ENCODE assay signal across 8 cellular contexts in genomic region chr20:25695532-25696383, GRCh38.
DNase-seq lines count a peak whose midpoint lies in the region; ATAC-seq lines count a peak whose summit lies in the region.

No MANE protein-coding gene starts in this region.

- ATAC-seq in HG03045 (IDR thresholded peaks at IDR 0.05; ENCODE audit: unreplicated experiment) (peak; percentile 0), GM21526 (IDR thresholded peaks at IDR 0.05; ENCODE audit: low FRiP score, unreplicated experiment) (no peak), HG03139 (IDR thresholded peaks at IDR 0.05; ENCODE audit: unreplicated experiment) (no peak)
- no peak for ATAC-seq in stimulated activated effector memory CD8-positive, alpha-beta T cell treated with anti-CD3 and anti-CD28 coated beads, Interleukin-12 subunit alpha, Interleukin-12 subunit beta, amount 100 ng/mL, for 72 hours

- peak; percentile 41 for DNase-seq in COLO668 (lab: John Stamatoyannopoulos, UW; ENCODE audit: unreplicated experiment)
- no peak for DNase-seq in stimulated activated effector memory CD8-positive, alpha-beta T cell treated with anti-CD3 and anti-CD28 coated beads, Interleukin-12 subunit alpha, Interleukin-12 subunit beta, amount 100 ng/mL, for 72 hours (ENCODE audit: low spot score in 2 of 2)
- no peak for DNase-seq in globus pallidus (ENCODE audit: low spot score)

- peak overlapping the region; percentile 88 for H3K4me3 Mint-ChIP-seq in stimulated activated effector memory CD8-positive, alpha-beta T cell treated with anti-CD3 and anti-CD28 coated beads, Interleukin-12 subunit alpha, Interleukin-12 subunit beta, amount 100 ng/mL, for 72 hours

- H3K27ac ChIP-seq in angular gyrus (ENCODE audit: low read depth, low read length), result peak overlapping the region; percentile 93

- no peaks in the 10 kb centered on the region for H3K9me3 ChIP-seq in iPS-18c (ENCODE audit: control insufficient read depth, insufficient read depth, low read length)

- peak overlapping the region; percentile 81 for H3K4me3 ChIP-seq in iPS-18c (ENCODE audit: insufficient read depth, low read depth, low read length)

- H3K4me1 Mint-ChIP-seq in stimulated activated effector memory CD8-positive, alpha-beta T cell treated with anti-CD3 and anti-CD28 coated beads, Interleukin-12 subunit alpha, Interleukin-12 subunit beta, amount 100 ng/mL, for 72 hours, result peaks cover 17% of the 10 kb centered on the region

- peak overlapping the region; percentile 93 for H3K27ac Mint-ChIP-seq in stimulated activated effector memory CD8-positive, alpha-beta T cell treated with anti-CD3 and anti-CD28 coated beads, Interleukin-12 subunit alpha, Interleukin-12 subunit beta, amount 100 ng/mL, for 72 hours

- peaks cover 12% of the 10 kb centered on the region for H3K9me3 Mint-ChIP-seq in stimulated activated effector memory CD8-positive, alpha-beta T cell treated with anti-CD3 and anti-CD28 coated beads, Interleukin-12 subunit alpha, Interleukin-12 subunit beta, amount 100 ng/mL, for 72 hours

- peaks cover 12% of the 10 kb centered on the region for H3K36me3 Mint-ChIP-seq in stimulated activated effector memory CD8-positive, alpha-beta T cell treated with anti-CD3 and anti-CD28 coated beads, Interleukin-12 subunit alpha, Interleukin-12 subunit beta, amount 100 ng/mL, for 72 hours
